Comparison of ENCODE assay signal across 9 cellular contexts in the genomic region with DNA sequence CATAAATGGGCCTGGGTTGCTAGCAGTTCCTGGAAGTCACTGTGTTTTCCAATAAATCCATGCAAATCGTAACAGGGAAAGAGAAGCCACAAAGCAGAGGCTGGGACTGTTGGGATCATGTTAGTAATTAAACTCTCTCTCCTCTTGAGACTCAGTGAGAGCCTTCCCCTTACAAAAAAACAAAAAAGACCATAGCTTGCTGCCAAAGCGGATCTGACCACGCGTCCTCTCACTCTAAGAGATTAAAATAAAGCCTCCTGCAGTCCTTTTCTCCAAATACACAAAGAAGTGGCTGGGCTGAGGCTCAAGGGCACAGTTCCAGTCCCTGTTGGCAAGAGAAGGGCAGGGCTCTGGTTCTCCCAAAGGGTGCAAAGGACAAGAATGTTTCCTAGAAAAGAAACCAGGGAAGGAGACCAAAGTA. TPM values are rescaled to one million over a fixed set of nuclear protein-coding genes. Genes with fewer than 3 reads are reported as not detected.
DNase-seq lines count a peak whose midpoint lies in the region; ATAC-seq lines count a peak whose summit lies in the region.
"Had no signal": no experiment of that assay in that cellular context is flagged by ENCODE, and none has a peak within 500 bp of the region (broad histone marks: within the 10 kb centered on the region; RNA-seq: fewer than 3 reads in every experiment).

No MANE protein-coding gene starts in this region.

- H3K4me3 Mint-ChIP-seq in activated naive CD8-positive, alpha-beta T cell treated with anti-CD3 and anti-CD28 coated beads, Interleukin-2, amount 50 U/mL, for 24 hours, result no peak overlapping the region
- H3K4me3 Mint-ChIP-seq in activated naive CD8-positive, alpha-beta T cell treated with anti-CD3 and anti-CD28 coated beads for 36 hours, result no peak overlapping the region
- no peak overlapping the region for H3K4me3 Mint-ChIP-seq in naive thymus-derived CD8-positive, alpha-beta T cell

- H3K27ac ChIP-seq in effector memory CD4-positive, alpha-beta T cell (ENCODE audit: insufficient read depth, low read length, poor library complexity, severe bottlenecking), result no peak overlapping the region

- peaks cover 2% of the 10 kb centered on the region for H3K9me3 ChIP-seq in neuron (ENCODE audit: low read length)
- no peaks in the 10 kb centered on the region for H3K9me3 ChIP-seq in effector memory CD4-positive, alpha-beta T cell (ENCODE audit: control insufficient read depth, low read length)

- H2AFZ ChIP-seq in neuron (ENCODE audit: low read depth, low read length), result no peak overlapping the region

- H3K27me3 Mint-ChIP-seq in activated naive CD8-positive, alpha-beta T cell treated with anti-CD3 and anti-CD28 coated beads, Interleukin-2, amount 50 U/mL, for 24 hours, result no peaks in the 10 kb centered on the region
- no peaks in the 10 kb centered on the region for H3K27me3 Mint-ChIP-seq in activated naive CD8-positive, alpha-beta T cell treated with anti-CD3 and anti-CD28 coated beads for 36 hours
- no peaks in the 10 kb centered on the region for H3K27me3 Mint-ChIP-seq in naive thymus-derived CD8-positive, alpha-beta T cell

- POLR2A ChIA-PET in naive thymus-derived CD8-positive, alpha-beta T cell (lab: Charles Lee), result no interaction called here

- DNase-seq in activated naive CD8-positive, alpha-beta T cell treated with anti-CD3 and anti-CD28 coated beads, Interleukin-2, amount 50 U/mL, for 24 hours, result no peak
- no peak for DNase-seq in activated naive CD8-positive, alpha-beta T cell treated with anti-CD3 and anti-CD28 coated beads for 36 hours
- DNase-seq in head of caudate nucleus, result peak in 41 of 42 donors; percentile 5 to 78 (median 50)
- no peak for DNase-seq in effector memory CD4-positive, alpha-beta T cell
- no peak for DNase-seq in naive thymus-derived CD8-positive, alpha-beta T cell
- no peak for DNase-seq in NCI-H2081 treated with DMSO at 0.1 percent for 48 hours (lab: John Stamatoyannopoulos, UW)
- DNase-seq: T1000 had no signal

- peaks cover 14% of the 10 kb centered on the region for H3K4me1 Mint-ChIP-seq in activated naive CD8-positive, alpha-beta T cell treated with anti-CD3 and anti-CD28 coated beads, Interleukin-2, amount 50 U/mL, for 24 hours
- peaks cover 14% of the 10 kb centered on the region for H3K4me1 Mint-ChIP-seq in activated naive CD8-positive, alpha-beta T cell treated with anti-CD3 and anti-CD28 coated beads for 36 hours
- peaks cover 6 to 12% (median 8%) of the 10 kb centered on the region in 4 donors for H3K4me1 Mint-ChIP-seq in naive thymus-derived CD8-positive, alpha-beta T cell

- intact Hi-C loops in head of caudate nucleus (cut with DNase I), result no loop called here

- peaks cover 23% of the 10 kb centered on the region for H3K36me3 Mint-ChIP-seq in activated naive CD8-positive, alpha-beta T cell treated with anti-CD3 and anti-CD28 coated beads, Interleukin-2, amount 50 U/mL, for 24 hours (ENCODE audit: low read depth)
- H3K36me3 Mint-ChIP-seq in activated naive CD8-positive, alpha-beta T cell treated with anti-CD3 and anti-CD28 coated beads for 36 hours, result peaks cover 45% of the 10 kb centered on the region
- peaks cover 0 to 31% (median 14%) of the 10 kb centered on the region in 3 donors for H3K36me3 Mint-ChIP-seq in naive thymus-derived CD8-positive, alpha-beta T cell

- peak overlapping the region; percentile 49 for H3K27ac Mint-ChIP-seq in activated naive CD8-positive, alpha-beta T cell treated with anti-CD3 and anti-CD28 coated beads, Interleukin-2, amount 50 U/mL, for 24 hours
- no peak overlapping the region for H3K27ac Mint-ChIP-seq in activated naive CD8-positive, alpha-beta T cell treated with anti-CD3 and anti-CD28 coated beads for 36 hours
- H3K27ac Mint-ChIP-seq in naive thymus-derived CD8-positive, alpha-beta T cell, result peak overlapping the region in 3 of 10 donors; percentile 24 to 58 (median 34)

- ATAC-seq in activated naive CD8-positive, alpha-beta T cell treated with anti-CD3 and anti-CD28 coated beads, Interleukin-2, amount 50 U/mL, for 24 hours, result no peak
- no peak for ATAC-seq in naive thymus-derived CD8-positive, alpha-beta T cell
- no peak for ATAC-seq in GM19463 (IDR thresholded peaks at IDR 0.05; ENCODE audit: unreplicated experiment)

- no peaks in the 10 kb centered on the region for H3K27me3 ChIP-seq in neuron (ENCODE audit: insufficient read depth, low read length)
- H3K27me3 ChIP-seq in effector memory CD4-positive, alpha-beta T cell (replicated peaks; ENCODE audit: control insufficient read depth, insufficient read depth, low read length, poor library complexity, severe bottlenecking), result no peaks in the 10 kb centered on the region

- H3K9me3 Mint-ChIP-seq in activated naive CD8-positive, alpha-beta T cell treated with anti-CD3 and anti-CD28 coated beads, Interleukin-2, amount 50 U/mL, for 24 hours, result no peaks in the 10 kb centered on the region
- no peaks in the 10 kb centered on the region for H3K9me3 Mint-ChIP-seq in activated naive CD8-positive, alpha-beta T cell treated with anti-CD3 and anti-CD28 coated beads for 36 hours
- H3K9me3 Mint-ChIP-seq in naive thymus-derived CD8-positive, alpha-beta T cell, result no peaks in the 10 kb centered on the region

- H3K4me3 ChIP-seq in neuron (ENCODE audit: low read length), result peak overlapping the region; percentile 4
- no peak overlapping the region for H3K4me3 ChIP-seq in effector memory CD4-positive, alpha-beta T cell (ENCODE audit: insufficient read depth, low read depth, low read length, poor library complexity, severe bottlenecking)

- H3K36me3 ChIP-seq in neuron (ENCODE audit: insufficient read depth, low read length), result no peaks in the 10 kb centered on the region
- H3K36me3 ChIP-seq in effector memory CD4-positive, alpha-beta T cell (ENCODE audit: control insufficient read depth, insufficient read depth, low read length), result no peaks in the 10 kb centered on the region

- peaks cover 14% of the 10 kb centered on the region for H3K4me1 ChIP-seq in neuron (ENCODE audit: insufficient read depth, low read length)
- no peaks in the 10 kb centered on the region for H3K4me1 ChIP-seq in effector memory CD4-positive, alpha-beta T cell (ENCODE audit: control insufficient read depth, insufficient read depth, low read length, poor library complexity, severe bottlenecking)

RNA-seq across cellular contexts. Expression of gene PIGL, which starts 38.5 kb away (rescaled TPM):
- total RNA-seq in activated naive CD8-positive, alpha-beta T cell treated with anti-CD3 and anti-CD28 coated beads for 36 hours, result 10 to 100 TPM; 29.9 to 31.3 TPM
- 10 to 100 TPM; 85.0 to 98.2 TPM for total RNA-seq in naive thymus-derived CD8-positive, alpha-beta T cell
- polyA plus RNA-seq in naive thymus-derived CD8-positive, alpha-beta T cell, result 10 to 100 TPM in 1 of 3 donors, 1 to 10 TPM in 2; 9.2 to 14.3 (median 9.2) TPM

RNA-seq across cellular contexts. Expression of gene NCOR1, which starts 40.2 kb away (rescaled TPM):
- total RNA-seq in activated naive CD8-positive, alpha-beta T cell treated with anti-CD3 and anti-CD28 coated beads for 36 hours, result 100 to 1,000 TPM; 122 to 131 TPM
- total RNA-seq in naive thymus-derived CD8-positive, alpha-beta T cell, result 100 to 1,000 TPM; 149 to 163 TPM
- polyA plus RNA-seq in naive thymus-derived CD8-positive, alpha-beta T cell, result 100 to 1,000 TPM in 1 of 3 donors, 10 to 100 TPM in 2; 41.8 to 132 (median 73.7) TPM

Comparison
In these comparisons a context has a peak if more than half of its experiments do, and no peak if none do; other contexts are left out.
1. DNase-seq: peak in head of caudate nucleus (41 of 42); none in activated naive CD8-positive, alpha-beta T cell treated with anti-CD3 and anti-CD28 coated beads, Interleukin-2, amount 50 U/mL, for 24 hours (single experiment), activated naive CD8-positive, alpha-beta T cell treated with anti-CD3 and anti-CD28 coated beads for 36 hours (single experiment), effector memory CD4-positive, alpha-beta T cell (0 of 3), naive thymus-derived CD8-positive, alpha-beta T cell (0 of 10) and NCI-H2081 treated with DMSO at 0.1 percent for 48 hours (single experiment).